Comparison of ENCODE assay signal across 15 cellular contexts in genomic region chr5:154523704-154524103, GRCh38. TPM values are rescaled to one million over a fixed set of nuclear protein-coding genes. Genes with fewer than 3 reads are reported as not detected.
DNase-seq lines count a peak whose midpoint lies in the region; TF ChIP-seq lines count a peak whose summit lies in the region.
"Had no signal": no experiment of that assay in that cellular context is flagged by ENCODE, and none has a peak within 500 bp of the region (broad histone marks: within the 10 kb centered on the region; RNA-seq: fewer than 3 reads in every experiment).

No MANE protein-coding gene starts in this region.

- 47 to 57% methylated on average over 2 to 3 of the region's 3 CpGs for WGBS in testis, 2 donors

- no peak overlapping the region for H3K4me3 ChIP-seq in adipocyte (ENCODE audit: low read length)
- H3K4me3 ChIP-seq in right atrium auricular region: no peak overlapping the region
- no peak overlapping the region for H3K4me3 ChIP-seq in testis
- H3K4me3 ChIP-seq: gastroesophageal sphincter had no signal

- H3K36me3 ChIP-seq in adipocyte (ENCODE audit: control insufficient read depth, insufficient read depth, low read length, severe bottlenecking): no peaks in the 10 kb centered on the region
- no peaks in the 10 kb centered on the region for H3K36me3 ChIP-seq in right atrium auricular region
- no peaks in the 10 kb centered on the region for H3K36me3 ChIP-seq in testis (ENCODE audit: low read depth, missing control alignments)
- H3K36me3 ChIP-seq: gastroesophageal sphincter had no signal

- intact Hi-C loops in testis (cut with DNase I; ENCODE audit: low total_unique reads): no loop called here

- no peak for TF ChIP-seq CTCF in right atrium auricular region (IDR thresholded peaks at IDR 0.05)
- no peak for TF ChIP-seq CTCF in testis (IDR thresholded peaks at IDR 0.05)

- H3K27me3 ChIP-seq in adipocyte (replicated peaks; ENCODE audit: control insufficient read depth, insufficient read depth, low read length) (peaks cover 37% of the 10 kb centered on the region), right atrium auricular region (no peaks in the 10 kb centered on the region), testis (no peaks in the 10 kb centered on the region)

- H3K9me3 ChIP-seq in adipocyte (ENCODE audit: control insufficient read depth, low read length) (no peaks in the 10 kb centered on the region), right atrium auricular region (no peaks in the 10 kb centered on the region), testis (no peaks in the 10 kb centered on the region)
- H3K9me3 ChIP-seq: gastroesophageal sphincter had no signal

- H3K27ac ChIP-seq in right atrium auricular region (peak overlapping the region; percentile 3 to 45), testis (peak overlapping the region; percentile 25 to 57)
- H3K27ac ChIP-seq: gastroesophageal sphincter had no signal

- no peak for TF ChIP-seq POLR2A in testis (IDR thresholded peaks at IDR 0.05)

- H3K9ac ChIP-seq in adipocyte (ENCODE audit: low read length): no peak overlapping the region

- H3K4me1 ChIP-seq in adipocyte (ENCODE audit: control insufficient read depth, insufficient read depth, low read length): peaks cover 10% of the 10 kb centered on the region
- H3K4me1 ChIP-seq in right atrium auricular region: peaks cover 0 to 12% of the 10 kb centered on the region in 2 donors
- peaks cover 8% of the 10 kb centered on the region for H3K4me1 ChIP-seq in testis

- DNase-seq in M059J (ENCODE audit: low read depth) (peak; percentile 40), adipocyte (ENCODE audit: low read depth) (peak; percentile 63), right atrium auricular region (ENCODE audit: low spot score) (no peak), testis (peak; percentile 57), NCI-H748 (lab: John Stamatoyannopoulos, UW; ENCODE audit: unreplicated experiment) (no peak), activated T-cell treated with anti-CD3 and anti-CD28 coated beads for 4 hours (no peak), NCI-H1436 (lab: John Stamatoyannopoulos, UW) (no peak)
- DNase-seq: dermis blood vessel endothelial cell; NCI-H1048; stimulated activated CD4-positive, alpha-beta T cell treated with anti-CD3 and anti-CD28 coated beads, Interleukin-2, amount 100 ng/mL, for 48 hours; stimulated activated naive CD8-positive, alpha-beta T cell treated with anti-CD3 and anti-CD28 coated beads, Interleukin-15, amount 100 ng/mL, for 72 hours; T-helper 17 cell had no signal

RNA-seq across cellular contexts. Expression of gene HAND1, which starts 45.7 kb away (rescaled TPM):
- not detected in 2 replicates for total RNA-seq in M059J (2014; rRNA removed; shearing (Covaris generic))
- total RNA-seq in right atrium auricular region (10 to 100 TPM in 1 of 2 donors, 1 to 10 TPM in 1; 4.1 to 13.8 TPM), testis (not detected)
- 0.24 TPM for polyA plus RNA-seq in testis (ENCODE audit: insufficient read depth, low read depth, low replicate concordance)
- total RNA-seq: activated CD8-positive, alpha-beta memory T cell treated with anti-CD3 and anti-CD28 coated beads for 36 hours; dermis blood vessel endothelial cell; gastroesophageal sphincter; liver; T-helper 17 cell had no signal
- polyA plus RNA-seq: liver had no signal

Comparison
In these comparisons a context has a peak if more than half of its experiments do, and no peak if none do; other contexts are left out.
1. DNase-seq: peak in M059J (single experiment), adipocyte (single experiment) and testis (single experiment); none in right atrium auricular region (single experiment), NCI-H748 (single experiment), activated T-cell treated with anti-CD3 and anti-CD28 coated beads for 4 hours (single experiment) and NCI-H1436 (single experiment).